In genomic region chr16:19696961-19697360, GRCh38 we compare ENCODE assay signal across 8 cellular contexts. TPM values are rescaled to one million over a fixed set of nuclear protein-coding genes. Genes with fewer than 3 reads are reported as not detected.
DNase-seq lines count a peak whose midpoint lies in the region; ATAC-seq, FAIRE-seq and TF ChIP-seq lines count a peak whose summit lies in the region.

No MANE protein-coding gene starts in this region.

- H3K14ac ChIP-seq in IMR-90 (replicated peaks; ENCODE audit: low read depth, low read length) = no peak overlapping the region

- no peak overlapping the region for H3K23ac ChIP-seq in IMR-90 (ENCODE audit: low read depth, low read length)

- H4K20me1 ChIP-seq in IMR-90 (ENCODE audit: insufficient read depth, low read length) = no peaks in the 10 kb centered on the region
- H4K20me1 ChIP-seq in K562 (replicated peaks; ENCODE audit: control insufficient read depth, insufficient read depth, low read length) = peaks cover 11% of the 10 kb centered on the region; the same call in 1 of the 2 replicates

- ATAC-seq in A549 = no peak
- ATAC-seq in IMR-90 (ENCODE audit: low read depth) = no peak
- ATAC-seq in K562 = no peak
- no peak for ATAC-seq in GM18867 (IDR thresholded peaks at IDR 0.05; ENCODE audit: unreplicated experiment)

- peak overlapping the region; percentile 61 for H3K4me2 ChIP-seq in A549
- no peak overlapping the region for H3K4me2 ChIP-seq in IMR-90 (ENCODE audit: low read depth, low read length)
- H3K4me2 ChIP-seq in K562 (ENCODE audit: insufficient read depth, low read length) = no peak overlapping the region

- no peak overlapping the region for H3K4me3 ChIP-seq in A549
- H3K4me3 ChIP-seq in IMR-90 (ENCODE audit: insufficient read depth, low read depth, low read length) = no peak overlapping the region
- H3K4me3 ChIP-seq in K562 = no peak overlapping the region
- no peak overlapping the region for H3K4me3 ChIP-seq in muscle layer of colon (ENCODE audit: low read depth in 1 of 2, low read length in 2 of 2)

- H3K27ac ChIP-seq in A549 (peak overlapping the region in 1 of 2 experiments; percentile 67; a peak in 3 of 6 replicates), IMR-90 (ENCODE audit: insufficient read depth, low read length) (peak overlapping the region; percentile 21; the same call in 1 of the 2 replicates), K562 (ENCODE audit: extremely low read depth, low read depth, low read length) (no peak overlapping the region), muscle layer of colon (ENCODE audit: low read depth, low read length) (peak overlapping the region; percentile 67)

- H3K4me1 ChIP-seq in A549 (peaks cover 54% of the 10 kb centered on the region), IMR-90 (ENCODE audit: control insufficient read depth, insufficient read depth, low read length) (peaks cover 17% of the 10 kb centered on the region), K562 (replicated peaks in 1 of 2; ENCODE audit: control insufficient read depth in 2 of 2, insufficient read depth in 2 of 2, low read length in 2 of 2) (peaks cover 6 to 9% of the 10 kb centered on the region in 2 experiments; a peak in 4 of 5 replicates), muscle layer of colon (ENCODE audit: insufficient read depth, low read length) (peaks cover 24% of the 10 kb centered on the region)

- H3K4ac ChIP-seq in IMR-90 (ENCODE audit: low read depth, low read length) = peak overlapping the region; percentile 29

- FAIRE-seq in A549 (lab: Jason Lieb, UNC) (no peak), K562 (lab: Jason Lieb, UNC) (no peak), frontal cortex (lab: Jason Lieb, UNC) (no peak), D721Med (lab: Jason Lieb, UNC) (no peak)

- H3K36me3 ChIP-seq in IMR-90 (ENCODE audit: control insufficient read depth, insufficient read depth, low read length) (peaks cover 34% of the 10 kb centered on the region), K562 (ENCODE audit: control insufficient read depth, insufficient read depth, low read length) (peaks cover 39% of the 10 kb centered on the region; the same call in 2 of the 3 replicates), muscle layer of colon (ENCODE audit: insufficient read depth, low read length) (peaks cover 39% of the 10 kb centered on the region)

- H3K27me3 ChIP-seq in IMR-90 (ENCODE audit: control insufficient read depth, insufficient read depth, low read length) (no peaks in the 10 kb centered on the region), K562 (ENCODE audit: control insufficient read depth in 2 of 2, insufficient read depth in 2 of 2, low read length in 2 of 2) (no peaks in the 10 kb centered on the region), muscle layer of colon (ENCODE audit: control insufficient read depth in 1 of 2, insufficient read depth in 2 of 2, low read length in 2 of 2) (no peaks in the 10 kb centered on the region)

- no peak for TF ChIP-seq RAD21 in A549 (conservative IDR thresholded peaks at IDR 0.05 in 1 of 2, IDR thresholded peaks at IDR 0.05 in 1 of 2)
- TF ChIP-seq RAD21 in IMR-90 (IDR thresholded peaks at IDR 0.05; ENCODE audit: low read length) = no peak
- no peak for TF ChIP-seq RAD21 in K562 (CRISPR knock-in tag; conservative IDR thresholded peaks at IDR 0.05 in 1 of 2, IDR thresholded peaks at IDR 0.05 in 1 of 2)

- DNase-seq in A549 (ENCODE audit: low read depth in 1 of 2, low spot score in 1 of 2) (no peak), IMR-90 (no peak), K562 (ENCODE audit: extremely low read depth in 1 of 4, low spot score in 3 of 4) (no peak), frontal cortex (ENCODE audit: low spot score in 2 of 2) (no peak), NOMO-1 treated with DMSO at 0.1 percent for 48 hours (lab: John Stamatoyannopoulos, UW; ENCODE audit: unreplicated experiment) (no peak), D721Med (ENCODE audit: insufficient read length, low spot score) (no peak)

- no peak overlapping the region for H4K8ac ChIP-seq in IMR-90 (ENCODE audit: low read depth in 2 of 2, low read length in 2 of 2)

- H3K9me1 ChIP-seq in IMR-90 (ENCODE audit: insufficient read depth, low read length) (peaks cover 22% of the 10 kb centered on the region; the same call in 1 of the 2 replicates), K562 (ENCODE audit: control insufficient read depth, insufficient read depth, low read length) (no peaks in the 10 kb centered on the region)

- no peak overlapping the region for H2BK15ac ChIP-seq in IMR-90 (ENCODE audit: low read depth, low read length)

- 0 out of 2 replicates have a peak overlapping the region, but pooled peaks have one; percentile 1 for H2BK120ac ChIP-seq in IMR-90 (ENCODE audit: low read depth, low read length)

- TF ChIP-seq POLR2A in A549 (IDR thresholded peaks at IDR 0.05; ENCODE audit: low read length) = no peak
- TF ChIP-seq POLR2A in IMR-90 (IDR thresholded peaks at IDR 0.05; ENCODE audit: low read depth, low read length) = no peak
- no peak for TF ChIP-seq POLR2A in K562 (conservative IDR thresholded peaks at IDR 0.05)

- dilution Hi-C loops in IMR-90 (cut with HindIII; ENCODE audit: low sequenced_read_pairs, unreplicated experiment) = no loop called here

- in situ Hi-C loops in IMR-90 (cut with MboI; ENCODE audit: low sequenced_read_pairs) (no loop called here), K562 (cut with MboI) (no loop called here)

- H4K91ac ChIP-seq in IMR-90 (ENCODE audit: insufficient read depth, low read depth, low read length) = no peak overlapping the region

- BruUV-seq in IMR-90 (replicated peaks; lab: Mats Ljungman, UMichigan) (no TSS peak), K562 (replicated peaks; lab: Mats Ljungman, UMichigan) (no TSS peak)

- H3K79me1 ChIP-seq in IMR-90 (ENCODE audit: low read depth in 1 of 2, low read length in 2 of 2) = peaks cover 18 to 32% of the 10 kb centered on the region in 2 experiments; a peak in 3 of 4 replicates

- no peaks in the 10 kb centered on the region; the same call in 2 of the 3 replicates for H3K79me2 ChIP-seq in K562 (ENCODE audit: control insufficient read depth, insufficient read depth, low read length)

- H3K9ac ChIP-seq in IMR-90 (ENCODE audit: low read depth, low read length) = no peak overlapping the region
- no peak overlapping the region for H3K9ac ChIP-seq in K562 (ENCODE audit: insufficient read depth in 1 of 2, low read depth in 2 of 2, low read length in 2 of 2)
- no peak overlapping the region for H3K9ac ChIP-seq in muscle layer of colon (ENCODE audit: low read length)

- H2BK20ac ChIP-seq in IMR-90 (ENCODE audit: low read depth, low read length) = no peak overlapping the region

- H3K9me3 ChIP-seq in A549 = no peaks in the 10 kb centered on the region
- H3K9me3 ChIP-seq in IMR-90 (ENCODE audit: control insufficient read depth, insufficient read depth, low read length) = no peaks in the 10 kb centered on the region
- no peaks in the 10 kb centered on the region for H3K9me3 ChIP-seq in K562 (replicated peaks; ENCODE audit: control insufficient read depth, insufficient read depth, low read depth, low read length)
- no peaks in the 10 kb centered on the region for H3K9me3 ChIP-seq in muscle layer of colon (ENCODE audit: low read length)

- intact Hi-C loops in IMR-90 (cut with micrococcal nuclease) (no loop called here), K562 (cut with micrococcal nuclease) (no loop called here)

- peak overlapping the region; percentile 53; the same call in 1 of the 2 replicates for H2AK5ac ChIP-seq in IMR-90 (ENCODE audit: low read depth, low read length)

- 90% methylated on average over 15 of the region's 15 CpGs for WGBS in A549 (ENCODE audit: missing lambda C conversion rate)
- WGBS in IMR-90 (ENCODE audit: extremely low coverage in 2 of 2, insufficient read length in 1 of 2), 2 experiments = 97% methylated on average over 10 of the region's 15 CpGs; no CpG with 5 or more reads in 1 of the 2 experiments
- WGBS in K562 (ENCODE audit: insufficient coverage, low coverage, missing lambda C conversion rate) = 89% methylated on average over 15 of the region's 15 CpGs

- H2BK5ac ChIP-seq in IMR-90 (ENCODE audit: low read depth, low read length, poor library complexity, severe bottlenecking) = no peak overlapping the region

- no peak overlapping the region for H2AFZ ChIP-seq in IMR-90 (replicated peaks; ENCODE audit: low read length, poor library complexity)
- no peak overlapping the region for H2AFZ ChIP-seq in K562 (ENCODE audit: low read depth, low read length)

- H4K5ac ChIP-seq in IMR-90 (ENCODE audit: low read depth, low read length) = no peak overlapping the region; the same call in 1 of the 2 replicates

- no peak overlapping the region for H2AK9ac ChIP-seq in IMR-90 (replicated peaks; ENCODE audit: low read depth, low read length, poor library complexity)

- TF ChIP-seq EP300 in A549 (IDR thresholded peaks at IDR 0.05) (no peak), K562 (IDR thresholded peaks at IDR 0.05; ENCODE audit: low read length) (no peak)

- no peak for TF ChIP-seq CTCF in A549 (IDR thresholded peaks at IDR 0.05)
- no peak for TF ChIP-seq CTCF in IMR-90 (conservative IDR thresholded peaks at IDR 0.05; ENCODE audit: low read depth, low read length)
- no peak for TF ChIP-seq CTCF in K562 (IDR thresholded peaks at IDR 0.05 in 2 of 3, conservative IDR thresholded peaks at IDR 0.05 in 1 of 3; ENCODE audit: insufficient read depth in 2 of 3, low read depth in 1 of 3, low read length in 3 of 3)
- no peak for TF ChIP-seq CTCF in D721Med (IDR thresholded peaks at IDR 0.05; ENCODE audit: insufficient read depth, missing control alignments)

- CTCF ChIA-PET in A549 (lab: Yijun Ruan, JAX) (interaction anchor here (0.5 to 2.1 kb wide), 9 partner anchors 16 to 211 kb away, joined by 3 to 8 read pairs (median 4); partner anchors contain the start of gene GPRC5B), IMR-90 (lab: Yijun Ruan, JAX) (interaction anchor here (0.5 to 1.3 kb wide), 3 partner anchors 98 to 165 kb away, joined by 3 to 5 read pairs (median 4); no protein-coding TSS in a partner anchor), K562 (lab: Yijun Ruan, JAX; ENCODE audit: low intra/inter-chr PET ratio) (no interaction called here)

- H3K56ac ChIP-seq in IMR-90 (ENCODE audit: extremely low read depth, insufficient read depth, low read length) = no peak overlapping the region

- POLR2A ChIA-PET in A549 (lab: Yijun Ruan, JAX) = interaction anchor here (0.9 to 1.5 kb wide), 3 partner anchors 21 to 142 kb away, joined by 3 to 7 read pairs (median 3); partner anchors contain the start of genes IQCK, KNOP1 and VPS35L
- POLR2A ChIA-PET in IMR-90 (lab: Charles Lee; ENCODE audit: unreplicated experiment) = interaction anchor here (0.6 kb wide), 1 partner anchor 169 kb away, joined by 3 read pairs; no protein-coding TSS in a partner anchor
- POLR2A ChIA-PET in K562 (lab: Yijun Ruan, JAX) = interaction anchor here (0.9 to 1.7 kb wide), 4 partner anchors 8 to 20 kb away, joined by 3 to 5 read pairs (median 4); no protein-coding TSS in a partner anchor

- 0 out of 2 replicates have a peak overlapping the region, but pooled peaks have one; percentile 20 for H3K18ac ChIP-seq in IMR-90 (ENCODE audit: low read depth, low read length)

RNA-seq across cellular contexts. Expression of gene KNOP1, which starts 21.1 kb away (rescaled TPM):
- polyA plus RNA-seq in A549 (2011; rRNA removed) (26.2 and 44.8 TPM in 2 replicates), A549 (2017; fragmentation: RNase III; extraction: RNeasy Plus Mini Kit Qiagen cat#74134 plus additional on column Dnase treatment) (38.2 to 39.2 TPM (median 39.1 TPM) in 3 replicates), IMR-90 (2012; rRNA removed) (6.9 and 7.0 TPM in 2 replicates), K562 (2011; rRNA removed) (15.4 and 22.4 TPM in 2 replicates), K562 (2014; fragmentation: Illumina TruSeq; extraction: Trizol) (43.0 and 57.6 TPM in 2 replicates), K562 (2014; fragmentation: Nextera tagmentation; extraction: Ambion mirVana) (10 to 100 TPM; 39.3 to 50.9 TPM), K562 (2014; rRNA removed) (38.6 and 48.6 TPM in 2 replicates)
- polyA plus RNA-seq in A549 (2012; cell fraction: cytosol; rRNA removed) = 12.5 and 15.0 TPM in 2 replicates
- 9.4 and 13.7 TPM in 2 replicates for polyA plus RNA-seq in A549 (2012; cell fraction: nucleus; rRNA removed)
- polyA minus RNA-seq in A549 (2011; rRNA and poly(A)+ RNA removed) = 20.1 and 20.5 TPM in 2 replicates
- total RNA-seq in IMR-90 (2012; rRNA removed) (8.4 and 10.6 TPM in 2 replicates), K562 (2014; rRNA removed) (31.9 and 33.7 TPM in 2 replicates), K562 (2014; rRNA removed; fragmentation: Illumina TruSeq; extraction: Trizol) (44.8 and 54.8 TPM in 2 replicates), K562 (2015; rRNA removed; fragmentation: Illumina TruSeq; extraction: Trizol) (53.1 and 53.4 TPM in 2 replicates), K562 (2021) (35.8 and 38.2 TPM in 2 replicates), frontal cortex (20.0 TPM)
- 2.2 and 6.1 TPM in 2 replicates for polyA plus RNA-seq in IMR-90 (2012; cell fraction: cytosol; rRNA removed)
- 1.4 and 4.3 TPM in 2 replicates for polyA plus RNA-seq in IMR-90 (2012; cell fraction: nucleus; rRNA removed; ENCODE audit: low replicate concordance)
- total RNA-seq in K562 (2011; cell fraction: chromatin; rRNA removed; ENCODE audit: low replicate concordance) = 52.3 and 57.2 TPM in 2 replicates
- 32.2 and 36.4 TPM in 2 replicates for total RNA-seq in K562 (2011; cell fraction: nucleolus; rRNA removed)
- 42.1 and 46.4 TPM in 2 replicates for total RNA-seq in K562 (2011; cell fraction: nucleoplasm; rRNA removed)
- polyA plus RNA-seq in K562 (2011; cell fraction: cytosol; rRNA removed) = 9.7 and 11.0 TPM in 2 replicates
- polyA plus RNA-seq in K562 (2011; cell fraction: nucleus; rRNA removed) = 15.8 and 17.5 TPM in 2 replicates
- 18.9 and 30.8 TPM in 2 replicates for polyA plus RNA-seq in K562 (2012)
- 26.5 and 31.7 TPM in 2 replicates for polyA minus RNA-seq in K562 (2011; rRNA and poly(A)+ RNA removed)
- polyA minus RNA-seq in K562 (2011; cell fraction: cytosol; rRNA and poly(A)+ RNA removed) = 12.3 and 13.9 TPM in 2 replicates
- polyA minus RNA-seq in K562 (2011; cell fraction: nucleus; rRNA and poly(A)+ RNA removed) = 10.8 and 15.9 TPM in 2 replicates

RNA-seq across cellular contexts. Expression of gene IQCK, which starts 21.1 kb away (rescaled TPM):
- polyA plus RNA-seq in A549 (2011; rRNA removed) (13.0 and 15.6 TPM in 2 replicates), A549 (2017; fragmentation: RNase III; extraction: RNeasy Plus Mini Kit Qiagen cat#74134 plus additional on column Dnase treatment) (10.3 to 12.5 TPM (median 12.1 TPM) in 3 replicates), IMR-90 (2012; rRNA removed) (4.1 and 4.2 TPM in 2 replicates), K562 (2011; rRNA removed) (8.8 and 10.1 TPM in 2 replicates), K562 (2014; fragmentation: Illumina TruSeq; extraction: Trizol) (7.8 and 9.2 TPM in 2 replicates), K562 (2014; fragmentation: Nextera tagmentation; extraction: Ambion mirVana) (10 to 100 TPM in 1 of 2 experiments, 1 to 10 TPM in 1; 9.6 to 12.2 TPM), K562 (2014; rRNA removed) (4.7 and 5.2 TPM in 2 replicates)
- polyA plus RNA-seq in A549 (2012; cell fraction: cytosol; rRNA removed) = 8.0 and 8.2 TPM in 2 replicates
- polyA plus RNA-seq in A549 (2012; cell fraction: nucleus; rRNA removed) = 6.5 and 14.2 TPM in 2 replicates
- polyA minus RNA-seq in A549 (2011; rRNA and poly(A)+ RNA removed) = 7.5 and 7.8 TPM in 2 replicates
- total RNA-seq in IMR-90 (2012; rRNA removed) (4.2 and 5.4 TPM in 2 replicates), K562 (2014; rRNA removed) (4.9 and 6.4 TPM in 2 replicates), K562 (2014; rRNA removed; fragmentation: Illumina TruSeq; extraction: Trizol) (5.4 and 5.7 TPM in 2 replicates), K562 (2015; rRNA removed; fragmentation: Illumina TruSeq; extraction: Trizol) (5.3 and 5.6 TPM in 2 replicates), K562 (2021) (6.2 and 7.3 TPM in 2 replicates), frontal cortex (10.2 TPM)
- 3.7 and 6.6 TPM in 2 replicates for polyA plus RNA-seq in IMR-90 (2012; cell fraction: cytosol; rRNA removed)
- 6.1 and 9.2 TPM in 2 replicates for polyA plus RNA-seq in IMR-90 (2012; cell fraction: nucleus; rRNA removed; ENCODE audit: low replicate concordance)
- total RNA-seq in K562 (2011; cell fraction: chromatin; rRNA removed; ENCODE audit: low replicate concordance) = 18.2 and 23.3 TPM in 2 replicates
- total RNA-seq in K562 (2011; cell fraction: nucleolus; rRNA removed) = 13.7 and 15.2 TPM in 2 replicates
- 13.3 and 25.6 TPM in 2 replicates for total RNA-seq in K562 (2011; cell fraction: nucleoplasm; rRNA removed)
- polyA plus RNA-seq in K562 (2011; cell fraction: cytosol; rRNA removed) = 5.8 and 10.0 TPM in 2 replicates
- 13.9 and 14.2 TPM in 2 replicates for polyA plus RNA-seq in K562 (2011; cell fraction: nucleus; rRNA removed)
- polyA plus RNA-seq in K562 (2012) = 4.5 and 5.6 TPM in 2 replicates
- 11.1 and 11.2 TPM in 2 replicates for polyA minus RNA-seq in K562 (2011; rRNA and poly(A)+ RNA removed)
- polyA minus RNA-seq in K562 (2011; cell fraction: cytosol; rRNA and poly(A)+ RNA removed) = 3.5 and 10.8 TPM in 2 replicates
- 12.0 and 14.2 TPM in 2 replicates for polyA minus RNA-seq in K562 (2011; cell fraction: nucleus; rRNA and poly(A)+ RNA removed)
